8 cellular contexts compared by ENCODE assay signal in the genomic region with DNA sequence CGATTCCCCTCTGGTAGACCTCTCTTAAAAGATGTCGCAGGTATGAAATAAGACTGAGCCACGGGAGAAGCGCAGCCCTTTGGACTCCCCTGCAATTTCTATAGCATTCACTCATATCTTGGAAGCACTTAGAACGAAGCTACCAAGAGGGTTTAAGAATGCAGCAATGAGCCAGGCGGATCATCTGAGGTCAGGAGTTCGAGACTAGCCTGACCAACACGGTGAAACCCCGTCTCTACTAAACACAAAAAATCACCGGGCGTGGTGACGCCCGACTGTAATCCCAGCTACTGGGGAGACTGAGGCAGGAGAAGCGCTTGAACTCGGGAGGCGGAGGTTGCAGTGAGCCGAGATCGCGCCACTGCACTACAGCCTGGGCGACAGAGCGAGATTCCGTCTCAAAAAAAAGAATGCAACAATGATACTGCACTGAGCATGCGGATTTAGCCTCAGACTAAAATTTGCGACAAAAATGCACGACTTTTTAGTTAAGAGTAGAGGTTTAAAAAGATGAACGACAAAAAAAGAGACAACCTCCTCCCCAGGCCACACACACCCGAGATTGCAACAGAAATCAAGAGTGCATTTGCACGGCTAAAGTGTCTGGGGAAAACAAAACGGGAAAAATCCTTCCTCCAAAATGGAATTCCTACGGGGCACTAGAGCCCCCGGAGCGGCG. TPM values are rescaled to one million over a fixed set of nuclear protein-coding genes. Genes with fewer than 3 reads are reported as not detected.
DNase-seq lines count a peak whose midpoint lies in the region; ATAC-seq, FAIRE-seq and TF ChIP-seq lines count a peak whose summit lies in the region.

No MANE protein-coding gene starts in this region.

- FAIRE-seq in endothelial cell of umbilical vein (lab: Jason Lieb, UNC) (no peak), H54 (lab: Jason Lieb, UNC) (no peak)

- peak; percentile 45 for DNase-seq in GM23248
- peak in 5 of 34 experiments; percentile 9 to 27 (median 14) for DNase-seq in T-cell
- peak; percentile 40 for DNase-seq in endothelial cell of umbilical vein (ENCODE audit: low read depth, low spot score)
- DNase-seq in natural killer cell treated with Interleukin-12 subunit alpha and Interleukin-12 subunit beta and Interleukin-15 and Interleukin-18, amount 100 ng/mL, for 72 hours (ENCODE audit: low spot score), result no peak
- no peak for DNase-seq in H54 (ENCODE audit: insufficient read length, low spot score)
- no peak for DNase-seq in HK-2 (ENCODE audit: unreplicated experiment)
- DNase-seq in NK-92 treated with Interleukin-12 subunit alpha and Interleukin-12 subunit beta, amount 100 ng/mL, for 24 hours (lab: John Stamatoyannopoulos, UW), result no peak

- H4K20me1 ChIP-seq in GM23248 (ENCODE audit: insufficient read depth) (peaks cover 12% of the 10 kb centered on the region; the same call in 1 of the 2 replicates), endothelial cell of umbilical vein (replicated peaks; ENCODE audit: control insufficient read depth, extremely low read depth, insufficient read depth, low read length) (peaks cover 2% of the 10 kb centered on the region)

- H3K9ac ChIP-seq in GM23248 (peak overlapping the region; percentile 96), endothelial cell of umbilical vein (replicated peaks; ENCODE audit: extremely low read depth, insufficient read depth, low read length) (peak overlapping the region; percentile 89)

- H3K27me3 ChIP-seq in GM23248 (replicated peaks; ENCODE audit: insufficient read depth) (no peaks in the 10 kb centered on the region), endothelial cell of umbilical vein (ENCODE audit: control insufficient read depth in 2 of 2, insufficient read depth in 2 of 2, low read length in 2 of 2) (no peaks in the 10 kb centered on the region)

- 1 to 2% methylated on average over 29 to 33 of the region's 33 CpGs for WGBS in GM23248 (ENCODE audit: low coverage in 1 of 2, low lambda C conversion rate in 2 of 2, missing lambda C conversion rate in 2 of 2), 2 experiments

- H3K27me3 Mint-ChIP-seq in T-cell, result no peaks in the 10 kb centered on the region
- H3K27me3 Mint-ChIP-seq in natural killer cell treated with Interleukin-12 subunit alpha and Interleukin-12 subunit beta and Interleukin-15 and Interleukin-18, amount 100 ng/mL, for 72 hours, result no peaks in the 10 kb centered on the region

- BruUV-seq in endothelial cell of umbilical vein (replicated peaks; lab: Mats Ljungman, UMichigan), result no TSS peak

- H3K4me1 Mint-ChIP-seq in T-cell, result peaks cover 43 to 56% (median 51%) of the 10 kb centered on the region in 3 donors
- H3K4me1 Mint-ChIP-seq in natural killer cell treated with Interleukin-12 subunit alpha and Interleukin-12 subunit beta and Interleukin-15 and Interleukin-18, amount 100 ng/mL, for 72 hours (ENCODE audit: low read depth in 2 of 2), result peaks cover 40 to 46% of the 10 kb centered on the region in 2 donors

- dilution Hi-C loops in endothelial cell of umbilical vein (cut with MboI; ENCODE audit: extremely low pct_ligation_motif_present, low sequenced_read_pairs), result no loop called here

- peak overlapping the region; percentile 79 for H3K4me3 ChIP-seq in GM23248
- H3K4me3 ChIP-seq in endothelial cell of umbilical vein (replicated peaks in 1 of 3; ENCODE audit: insufficient read depth in 1 of 3, low read depth in 1 of 3, low read length in 3 of 3), result peak overlapping the region; percentile 79 to 99 (median 93)

- CTCF ChIA-PET in T-cell (lab: Charles Lee), result interaction anchor here (0.5 to 1.6 kb wide), 4 partner anchors 23 to 202 kb away, joined by 3 to 9 read pairs (median 6); no protein-coding TSS in a partner anchor
- CTCF ChIA-PET in endothelial cell of umbilical vein (lab: Charles Lee), result interaction anchor here (0.6 to 2.2 kb wide), 3 partner anchors 15 to 287 kb away, joined by 3 to 6 read pairs (median 3); no protein-coding TSS in a partner anchor

- in situ Hi-C loops in GM23248 (cut with MboI), result no loop called here

- H3K36me3 ChIP-seq in GM23248 (ENCODE audit: low read depth) (no peaks in the 10 kb centered on the region; the same call in 1 of the 2 replicates), endothelial cell of umbilical vein (ENCODE audit: control insufficient read depth in 2 of 2, extremely low read depth in 1 of 2, insufficient read depth in 2 of 2, low read length in 2 of 2) (peaks cover 2 to 4% of the 10 kb centered on the region in 2 experiments)

- H3K9me1 ChIP-seq in endothelial cell of umbilical vein (replicated peaks; ENCODE audit: control insufficient read depth, extremely low read depth, insufficient read depth, low read length), result no peaks in the 10 kb centered on the region

- peak overlapping the region; percentile 94 to 100 (median 99) for H3K4me3 Mint-ChIP-seq in T-cell
- peak overlapping the region; percentile 97 for H3K4me3 Mint-ChIP-seq in natural killer cell treated with Interleukin-12 subunit alpha and Interleukin-12 subunit beta and Interleukin-15 and Interleukin-18, amount 100 ng/mL, for 72 hours

- peaks cover 27% of the 10 kb centered on the region for H3F3A ChIP-seq in GM23248 (ENCODE audit: insufficient read depth)

- TF ChIP-seq CTCF in endothelial cell of umbilical vein (IDR thresholded peaks at IDR 0.05; ENCODE audit: extremely low read depth in 1 of 2, insufficient read depth in 1 of 2, low read depth in 1 of 2, low read length in 2 of 2), result no peak

- peaks cover 17% of the 10 kb centered on the region for H3K36me3 Mint-ChIP-seq in T-cell
- peaks cover 12% of the 10 kb centered on the region for H3K36me3 Mint-ChIP-seq in natural killer cell treated with Interleukin-12 subunit alpha and Interleukin-12 subunit beta and Interleukin-15 and Interleukin-18, amount 100 ng/mL, for 72 hours

- H3K9me3 ChIP-seq in GM23248 (ENCODE audit: low read depth) (no peaks in the 10 kb centered on the region), endothelial cell of umbilical vein (replicated peaks; ENCODE audit: control insufficient read depth, insufficient read depth, low read length) (no peaks in the 10 kb centered on the region)

- no peak for TF ChIP-seq POLR2A in endothelial cell of umbilical vein (IDR thresholded peaks at IDR 0.05; ENCODE audit: low read depth, low read length)
- TF ChIP-seq POLR2A in H54 (IDR thresholded peaks at IDR 0.05; ENCODE audit: low read depth, low read length), result no peak

- H3K9me3 Mint-ChIP-seq in T-cell, result no peaks in the 10 kb centered on the region
- H3K9me3 Mint-ChIP-seq in natural killer cell treated with Interleukin-12 subunit alpha and Interleukin-12 subunit beta and Interleukin-15 and Interleukin-18, amount 100 ng/mL, for 72 hours, result no peaks in the 10 kb centered on the region

- H3K4me1 ChIP-seq in GM23248 (ENCODE audit: insufficient read depth), result peaks cover 19% of the 10 kb centered on the region; the same call in 1 of the 2 replicates
- peaks cover 12% of the 10 kb centered on the region for H3K4me1 ChIP-seq in endothelial cell of umbilical vein (ENCODE audit: control insufficient read depth, extremely low read depth, insufficient read depth, low read length)

- H3K27ac Mint-ChIP-seq in T-cell, result peak overlapping the region; percentile 94 to 98
- peak overlapping the region; percentile 98 to 100 for H3K27ac Mint-ChIP-seq in natural killer cell treated with Interleukin-12 subunit alpha and Interleukin-12 subunit beta and Interleukin-15 and Interleukin-18, amount 100 ng/mL, for 72 hours

- H3K4me2 ChIP-seq in GM23248 (ENCODE audit: unreplicated experiment) (peak overlapping the region; percentile 90), endothelial cell of umbilical vein (ENCODE audit: insufficient read depth, low read length) (peak overlapping the region; percentile 94)

- H3K79me2 ChIP-seq in GM23248 (ENCODE audit: insufficient read depth), result peaks cover 57% of the 10 kb centered on the region
- H3K79me2 ChIP-seq in endothelial cell of umbilical vein (ENCODE audit: control insufficient read depth, insufficient read depth, low read length), result peaks cover 57% of the 10 kb centered on the region

- H3K27ac ChIP-seq in GM23248 (peak overlapping the region; percentile 85), endothelial cell of umbilical vein (ENCODE audit: insufficient read depth, low read depth, low read length) (peak overlapping the region; percentile 70)

- H2AFZ ChIP-seq in GM23248, result peak overlapping the region; percentile 69
- no peak overlapping the region for H2AFZ ChIP-seq in endothelial cell of umbilical vein (ENCODE audit: low read depth, low read length)

- no peaks in the 10 kb centered on the region for H3K9me2 ChIP-seq in GM23248 (ENCODE audit: insufficient read depth)

- intact Hi-C loops in endothelial cell of umbilical vein (cut with micrococcal nuclease), result loop anchor here (1.0 kb wide), 2 partner anchors 200 to 376 kb away; a partner anchor contains a TSS

- ATAC-seq in T-cell (replicated peaks in 1 of 4) (peak in 3 of 4 experiments; percentile 1 to 10 (median 5)), GM19035 (IDR thresholded peaks at IDR 0.05; ENCODE audit: unreplicated experiment) (no peak)
- no peak for ATAC-seq in natural killer cell treated with Interleukin-12 subunit alpha and Interleukin-12 subunit beta and Interleukin-15 and Interleukin-18, amount 100 ng/mL, for 72 hours

- POLR2A ChIA-PET in T-cell (lab: Charles Lee), result interaction anchor here (0.6 to 1.3 kb wide), 3 partner anchors 33 to 873 kb away, joined by 3 to 4 read pairs (median 3); a partner anchor contains a TSS
- POLR2A ChIA-PET in endothelial cell of umbilical vein (lab: Charles Lee), result interaction anchor here (1.0 kb wide), 1 partner anchor 31 kb away, joined by 4 read pairs; no protein-coding TSS in a partner anchor

RNA-seq across cellular contexts. Expression of a gene that starts 0.7 kb away (rescaled TPM):
- total RNA-seq in GM23248 (2014; rRNA removed; shearing (Covaris generic)), result 85.0 and 103 TPM in 2 replicates
- polyA plus RNA-seq in GM23248 (2016; fragmentation: Nextera tagmentation; extraction: Ambion mirVana) (74.9 and 75.7 TPM in 2 replicates), endothelial cell of umbilical vein (31.8 and 42.5 TPM in 2 replicates)
- total RNA-seq in T-cell (100 to 1,000 TPM in 4 of 5 donors, 10 to 100 TPM in 1; 81.7 to 115 (median 106) TPM), endothelial cell of umbilical vein (98.4 and 108 TPM in 2 replicates)
- 59.4 and 65.2 TPM in 2 replicates for polyA plus RNA-seq in endothelial cell of umbilical vein (2011; cell fraction: cytosol; rRNA removed)
- 27.6 and 30.6 TPM in 2 replicates for polyA plus RNA-seq in endothelial cell of umbilical vein (2011; cell fraction: nucleus; rRNA removed)
- polyA plus RNA-seq in endothelial cell of umbilical vein (2012), result 84.6 and 120 TPM in 2 replicates
- polyA minus RNA-seq in endothelial cell of umbilical vein, result 44.9 and 49.6 TPM in 2 replicates
- polyA minus RNA-seq in endothelial cell of umbilical vein (2011; cell fraction: cytosol; rRNA and poly(A)+ RNA removed), result 42.7 TPM
- 24.0 and 25.6 TPM in 2 replicates for polyA minus RNA-seq in endothelial cell of umbilical vein (2011; cell fraction: nucleus; rRNA and poly(A)+ RNA removed)
- total RNA-seq in natural killer cell treated with Interleukin-12 subunit alpha and Interleukin-12 subunit beta and Interleukin-15 and Interleukin-18, amount 100 ng/mL, for 72 hours, result 10 to 100 TPM; 85.7 to 89.6 TPM

RNA-seq across cellular contexts. Expression of a gene that starts 33.1 kb away (rescaled TPM):
- total RNA-seq in GM23248 (2014; rRNA removed; shearing (Covaris generic)), result 38.7 and 53.6 TPM in 2 replicates
- polyA plus RNA-seq in GM23248 (2016; fragmentation: Nextera tagmentation; extraction: Ambion mirVana), result 75.7 and 79.3 TPM in 2 replicates
- total RNA-seq in T-cell, result 100 to 1,000 TPM; 115 to 169 (median 129) TPM
- 78.4 and 80.7 TPM in 2 replicates for total RNA-seq in endothelial cell of umbilical vein
- polyA plus RNA-seq in endothelial cell of umbilical vein, result 16.1 and 17.7 TPM in 2 replicates
- polyA plus RNA-seq in endothelial cell of umbilical vein (2011; cell fraction: cytosol; rRNA removed), result 33.7 TPM in 2 replicates
- polyA plus RNA-seq in endothelial cell of umbilical vein (2011; cell fraction: nucleus; rRNA removed), result 19.6 and 27.0 TPM in 2 replicates
- polyA plus RNA-seq in endothelial cell of umbilical vein (2012), result 75.8 and 104 TPM in 2 replicates
- 11.4 and 18.0 TPM in 2 replicates for polyA minus RNA-seq in endothelial cell of umbilical vein
- polyA minus RNA-seq in endothelial cell of umbilical vein (2011; cell fraction: cytosol; rRNA and poly(A)+ RNA removed), result 14.8 TPM
- 18.8 and 27.2 TPM in 2 replicates for polyA minus RNA-seq in endothelial cell of umbilical vein (2011; cell fraction: nucleus; rRNA and poly(A)+ RNA removed)
- total RNA-seq in natural killer cell treated with Interleukin-12 subunit alpha and Interleukin-12 subunit beta and Interleukin-15 and Interleukin-18, amount 100 ng/mL, for 72 hours, result 100 to 1,000 TPM; 104 to 132 TPM

Comparison
In these comparisons a context has a peak if more than half of its experiments do, and no peak if none do; other contexts are left out.
1. DNase-seq: peak in GM23248 (single experiment) and endothelial cell of umbilical vein (single experiment); none in natural killer cell treated with Interleukin-12 subunit alpha and Interleukin-12 subunit beta and Interleukin-15 and Interleukin-18, amount 100 ng/mL, for 72 hours (single experiment), H54 (single experiment), HK-2 (single experiment) and NK-92 treated with Interleukin-12 subunit alpha and Interleukin-12 subunit beta, amount 100 ng/mL, for 24 hours (single experiment).
2. ATAC-seq: peak in T-cell (3 of 4); none in natural killer cell treated with Interleukin-12 subunit alpha and Interleukin-12 subunit beta and Interleukin-15 and Interleukin-18, amount 100 ng/mL, for 72 hours (0 of 2) and GM19035 (single experiment).